ENCODE assay signal across 3 cellular contexts in genomic region chr4:20087512-20087911, GRCh38.
TF ChIP-seq lines count a peak whose summit lies in the region.

No MANE protein-coding gene starts in this region.

TF ChIP-seq in IMR-90, 13 proteins besides CTCF, POLR2A, EP300 and RAD21:
- TF ChIP-seq RCOR1 (IDR thresholded peaks at IDR 0.05; ENCODE audit: insufficient replicate concordance, low read length) (no peak), CEBPB (IDR thresholded peaks at IDR 0.05; ENCODE audit: low read depth, low read length) (0 out of 2 replicates have a peak, but pooled peaks have one; percentile 30)
TF ChIP-seq in IMR-90: peak in this region for 1.

TF ChIP-seq in H1, 55 proteins besides CTCF, POLR2A, EP300 and RAD21:
- TF ChIP-seq BACH1 (IDR thresholded peaks at IDR 0.05; ENCODE audit: low read length), result no peak
- peak; percentile 62; the same call in 1 of the 2 replicates for TF ChIP-seq CEBPB (IDR thresholded peaks at IDR 0.05; ENCODE audit: low read depth, low read length)

TF ChIP-seq in GM12891, 5 proteins besides CTCF, POLR2A, EP300 and RAD21:
- no peak for TF ChIP-seq SPI1 (IDR thresholded peaks at IDR 0.05; ENCODE audit: low read depth, low read length)
- TF ChIP-seq PAX5 (IDR thresholded peaks at IDR 0.05; ENCODE audit: insufficient read depth, low read length, severe bottlenecking), result no peak
- no peak for TF ChIP-seq TAF1 (IDR thresholded peaks at IDR 0.05; ENCODE audit: low read depth, low read length)
- TF ChIP-seq POLR2AphosphoS5 (IDR thresholded peaks at IDR 0.05; ENCODE audit: low read depth, low read length), result no peak
- no peak for TF ChIP-seq POU2F2 (IDR thresholded peaks at IDR 0.05; ENCODE audit: low read depth, low read length)
